ENCODE assay signal across 8 cellular contexts in genomic region chr6:111804627-111805235, GRCh38.
DNase-seq lines count a peak whose midpoint lies in the region; ATAC-seq and TF ChIP-seq lines count a peak whose summit lies in the region.

No MANE protein-coding gene starts in this region.

- peak; percentile 47 for ATAC-seq in GM19372 (IDR thresholded peaks at IDR 0.05; ENCODE audit: low read depth, unreplicated experiment)
- ATAC-seq in HG03469 (IDR thresholded peaks at IDR 0.05; ENCODE audit: unreplicated experiment): peak; percentile 49

- H3K4me3 ChIP-seq in A673 (ENCODE audit: low read depth, low read length, poor library complexity, severe bottlenecking) (no peak overlapping the region), fibroblast of the aortic adventitia (ENCODE audit: low read depth, low read length) (no peak overlapping the region), spleen (no peak overlapping the region)

- intact Hi-C loops in A673 (cut with micrococcal nuclease; ENCODE audit: unreplicated experiment): no loop called here
- intact Hi-C loops in spleen (cut with DNase I; ENCODE audit: low total_unique reads): no loop called here

- no peaks in the 10 kb centered on the region for H3K27me3 ChIP-seq in A673 (replicated peaks; ENCODE audit: insufficient read depth, low read depth, low read length, poor library complexity)
- H3K27me3 ChIP-seq in spleen (replicated peaks in 1 of 7): no peaks in the 10 kb centered on the region

- H3K27ac ChIP-seq in A673 (ENCODE audit: low read depth, low read length, poor library complexity, severe bottlenecking) (no peak overlapping the region), spleen (peak overlapping the region; percentile 39 to 81 (median 60))

- no peak for TF ChIP-seq POLR2A in spleen (IDR thresholded peaks at IDR 0.05)

- CTCF ChIA-PET in A673 (lab: Charles Lee): no interaction called here

- POLR2A ChIA-PET in A673 (lab: Charles Lee; ENCODE audit: low non-redundant PET): no interaction called here

- peak; percentile 35 for DNase-seq in A673 (ENCODE audit: low spot score)
- DNase-seq in activated CD8-positive, alpha-beta memory T cell treated with anti-CD3 and anti-CD28 coated beads, Interleukin-2, amount 50 U/mL, for 24 hours (ENCODE audit: extremely low read depth): peak; percentile 59
- peak; percentile 91 for DNase-seq in fibroblast of the aortic adventitia (ENCODE audit: low read depth)
- no peak for DNase-seq in spleen
- no peak for DNase-seq in AML-193 (lab: John Stamatoyannopoulos, UW)
- no peak for DNase-seq in NCI-H2227 (lab: John Stamatoyannopoulos, UW; ENCODE audit: unreplicated experiment)

- no TSS peak for BruUV-seq in A673 (replicated peaks; lab: Mats Ljungman, UMichigan)

- TF ChIP-seq CTCF in A673 (conservative IDR thresholded peaks at IDR 0.05; ENCODE audit: low read depth, low read length): no peak
- peak; percentile 36 for TF ChIP-seq CTCF in fibroblast of the aortic adventitia (IDR thresholded peaks at IDR 0.05; ENCODE audit: insufficient read depth, low read length)
- TF ChIP-seq CTCF in spleen (IDR thresholded peaks at IDR 0.05 in 8 of 11, conservative IDR thresholded peaks at IDR 0.05 in 3 of 11): peak in 2 of 11 experiments; percentile 19 to 23

- WGBS in spleen, 5 donors: 56 to 77% (median 64%) methylated on average over 8 of the region's 8 CpGs

- no peaks in the 10 kb centered on the region for H3K36me3 ChIP-seq in A673 (ENCODE audit: insufficient read depth, low read length, poor library complexity, severe bottlenecking)
- peaks cover 0 to 8% (median 0%) of the 10 kb centered on the region in 6 donors for H3K36me3 ChIP-seq in spleen

- H3K9me3 ChIP-seq in A673 (ENCODE audit: low read depth, low read length, poor library complexity, severe bottlenecking): no peaks in the 10 kb centered on the region
- no peaks in the 10 kb centered on the region for H3K9me3 ChIP-seq in spleen

- H3K4me1 ChIP-seq in A673 (ENCODE audit: insufficient read depth, low read length, poor library complexity, severe bottlenecking) (peaks cover 6% of the 10 kb centered on the region), spleen (peaks cover 25 to 94% (median 56%) of the 10 kb centered on the region in 6 donors)

Comparison
In these comparisons a context has a peak if more than half of its experiments do, and no peak if none do; other contexts are left out.
1. DNase-seq: peak in A673 (single experiment), activated CD8-positive, alpha-beta memory T cell treated with anti-CD3 and anti-CD28 coated beads, Interleukin-2, amount 50 U/mL, for 24 hours (single experiment) and fibroblast of the aortic adventitia (single experiment); none in spleen (single experiment), AML-193 (0 of 2) and NCI-H2227 (single experiment).